1 cellular context compared by ENCODE assay signal in the genomic region with DNA sequence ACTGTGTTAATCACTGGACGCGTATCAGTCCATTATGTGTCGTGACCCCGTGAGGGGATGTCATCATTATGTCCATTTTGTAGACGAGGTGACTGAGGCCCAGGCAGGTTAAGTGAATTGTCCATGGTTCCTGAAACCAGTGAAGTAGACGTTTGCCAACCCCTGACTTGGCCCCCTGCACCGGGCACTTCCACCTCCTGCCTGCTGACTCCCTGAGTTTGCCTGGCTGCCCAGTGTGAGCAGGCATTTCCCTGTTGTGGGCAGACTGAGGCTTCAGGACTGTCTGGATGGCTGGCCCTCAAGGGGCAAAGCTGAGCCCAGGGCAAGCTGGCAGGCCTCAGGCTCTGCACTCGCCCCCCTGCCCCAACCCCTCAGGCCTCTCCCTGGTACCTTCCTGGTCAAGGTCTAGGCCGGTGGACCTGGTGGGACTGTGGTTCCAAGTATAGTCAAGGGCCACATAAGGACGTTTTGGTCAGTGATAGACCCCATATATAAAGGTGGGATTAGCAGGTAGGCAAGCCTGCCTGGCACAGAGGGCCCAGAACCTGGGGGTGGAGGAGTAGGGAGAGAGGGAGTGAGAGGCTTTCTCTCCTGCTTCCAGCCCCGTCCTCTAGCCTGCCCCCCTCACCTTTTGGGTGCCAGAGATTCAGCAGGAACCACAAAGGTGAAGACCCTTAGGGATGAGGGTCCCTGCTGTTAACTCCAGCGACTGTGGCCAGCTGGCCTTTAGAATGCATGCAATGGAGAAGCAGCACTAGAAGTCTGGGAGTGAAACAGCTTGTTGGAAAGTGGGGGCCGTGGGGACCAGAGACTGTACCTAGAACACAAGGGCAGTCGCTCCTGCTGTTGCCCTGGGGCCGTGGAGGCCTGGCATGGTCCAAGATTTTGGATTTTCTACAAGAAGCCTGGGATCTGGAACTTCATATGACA.
TF ChIP-seq lines count a peak whose summit lies in the region.

No MANE protein-coding gene starts in this region.

TF ChIP-seq in IMR-90, 13 proteins besides CTCF, POLR2A, EP300 and RAD21 (continued from another document):
- TF ChIP-seq RFX5 (IDR thresholded peaks at IDR 0.05; ENCODE audit: low read depth, low read length) (no peak), NFE2L2 (IDR thresholded peaks at IDR 0.05; ENCODE audit: low read depth, low read length) (no peak), CEBPB (IDR thresholded peaks at IDR 0.05; ENCODE audit: low read depth, low read length) (no peak), ELK1 (IDR thresholded peaks at IDR 0.05; ENCODE audit: borderline replicate concordance, low read depth, low read length) (no peak), USF2 (IDR thresholded peaks at IDR 0.05; ENCODE audit: low read depth, low read length) (no peak)
